Comparison of ENCODE assay signal across 1 cellular context in the genomic region with DNA sequence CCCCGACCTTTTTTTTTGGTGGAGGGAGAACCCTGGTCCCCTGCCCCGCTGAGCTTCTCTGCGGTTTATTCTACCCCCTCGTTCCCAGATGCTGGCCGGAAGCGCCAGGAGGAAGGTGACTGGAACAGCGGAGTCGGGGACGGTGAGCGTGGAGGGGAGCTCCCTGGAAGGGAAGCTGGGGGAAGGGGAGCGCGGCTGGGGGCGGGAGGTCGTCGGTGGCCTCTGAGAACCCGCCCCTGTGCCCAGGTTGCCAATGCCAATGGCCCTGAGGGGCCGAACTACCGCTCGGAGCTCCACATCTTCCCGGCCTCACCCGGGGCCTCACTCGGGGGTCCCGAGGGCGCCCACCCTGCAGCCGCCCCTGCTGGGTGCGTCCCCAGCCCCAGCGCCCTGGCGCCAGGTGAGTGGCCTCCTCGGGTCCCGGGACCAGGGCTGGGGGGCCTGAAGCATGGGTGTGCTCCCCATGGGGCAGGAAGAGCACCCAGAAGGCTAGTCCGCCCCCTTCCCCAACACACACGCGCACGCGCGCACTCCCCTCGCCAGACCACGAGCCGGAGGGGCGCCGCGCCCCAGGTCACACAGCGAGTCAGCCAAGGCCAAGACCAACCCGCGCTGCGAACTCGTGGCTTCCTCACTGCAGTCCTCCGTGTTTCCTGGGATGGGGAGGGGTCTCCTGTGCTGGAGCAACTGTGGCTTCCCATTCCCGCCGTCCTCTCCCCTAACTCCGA.
TF ChIP-seq lines count a peak whose summit lies in the region.

No MANE protein-coding gene starts in this region.

TF ChIP-seq in GM12878, 131 proteins besides CTCF, POLR2A, EP300 and RAD21:
- TF ChIP-seq YY1 (IDR thresholded peaks at IDR 0.05; ENCODE audit: low read depth, low read length) (no peak), TCF3 (IDR thresholded peaks at IDR 0.05; ENCODE audit: borderline replicate concordance, insufficient read depth, low read depth, low read length) (no peak), SIN3A (IDR thresholded peaks at IDR 0.05; ENCODE audit: low read depth, low read length) (no peak), SREBF1 (IDR thresholded peaks at IDR 0.05; ENCODE audit: low read length) (no peak), MTA2 (IDR thresholded peaks at IDR 0.05; ENCODE audit: low read depth) (no peak), NBN (IDR thresholded peaks at IDR 0.05) (no peak), RUNX3 (IDR thresholded peaks at IDR 0.05; ENCODE audit: low read length) (no peak), BHLHE40 (IDR thresholded peaks at IDR 0.05; ENCODE audit: borderline replicate concordance in 1 of 2, low read depth in 2 of 2, low read length in 1 of 2) (no peak), CHD4 (IDR thresholded peaks at IDR 0.05) (no peak), EGR1 (IDR thresholded peaks at IDR 0.05; ENCODE audit: borderline replicate concordance in 1 of 2, low read depth in 2 of 2, low read length in 2 of 2) (no peak)
- TF ChIP-seq, protein P1, sequence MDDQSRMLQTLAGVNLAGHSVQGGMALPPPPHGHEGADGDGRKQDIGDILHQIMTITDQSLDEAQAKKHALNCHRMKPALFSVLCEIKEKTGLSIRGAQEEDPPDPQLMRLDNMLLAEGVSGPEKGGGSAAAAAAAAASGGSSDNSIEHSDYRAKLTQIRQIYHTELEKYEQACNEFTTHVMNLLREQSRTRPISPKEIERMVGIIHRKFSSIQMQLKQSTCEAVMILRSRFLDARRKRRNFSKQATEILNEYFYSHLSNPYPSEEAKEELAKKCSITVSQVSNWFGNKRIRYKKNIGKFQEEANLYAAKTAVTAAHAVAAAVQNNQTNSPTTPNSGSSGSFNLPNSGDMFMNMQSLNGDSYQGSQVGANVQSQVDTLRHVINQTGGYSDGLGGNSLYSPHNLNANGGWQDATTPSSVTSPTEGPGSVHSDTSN (IDR thresholded peaks at IDR 0.05; ENCODE audit: insufficient replicate concordance, low read depth, low read length), result no peak
- TF ChIP-seq, protein P2, sequence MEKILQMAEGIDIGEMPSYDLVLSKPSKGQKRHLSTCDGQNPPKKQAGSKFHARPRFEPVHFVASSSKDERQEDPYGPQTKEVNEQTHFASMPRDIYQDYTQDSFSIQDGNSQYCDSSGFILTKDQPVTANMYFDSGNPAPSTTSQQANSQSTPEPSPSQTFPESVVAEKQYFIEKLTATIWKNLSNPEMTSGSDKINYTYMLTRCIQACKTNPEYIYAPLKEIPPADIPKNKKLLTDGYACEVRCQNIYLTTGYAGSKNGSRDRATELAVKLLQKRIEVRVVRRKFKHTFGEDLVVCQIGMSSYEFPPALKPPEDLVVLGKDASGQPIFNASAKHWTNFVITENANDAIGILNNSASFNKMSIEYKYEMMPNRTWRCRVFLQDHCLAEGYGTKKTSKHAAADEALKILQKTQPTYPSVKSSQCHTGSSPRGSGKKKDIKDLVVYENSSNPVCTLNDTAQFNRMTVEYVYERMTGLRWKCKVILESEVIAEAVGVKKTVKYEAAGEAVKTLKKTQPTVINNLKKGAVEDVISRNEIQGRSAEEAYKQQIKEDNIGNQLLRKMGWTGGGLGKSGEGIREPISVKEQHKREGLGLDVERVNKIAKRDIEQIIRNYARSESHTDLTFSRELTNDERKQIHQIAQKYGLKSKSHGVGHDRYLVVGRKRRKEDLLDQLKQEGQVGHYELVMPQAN (conservative IDR thresholded peaks at IDR 0.05), result no peak
